In genomic region chr1:111227875-111228747, GRCh38 we compare ENCODE assay signal across 1 cellular context.
TF ChIP-seq lines count a peak whose summit lies in the region.

No MANE protein-coding gene starts in this region.

TF ChIP-seq in HepG2, 621 proteins besides CTCF, POLR2A, EP300 and RAD21 (continued from another document and continues in another):
- TF ChIP-seq, protein P1, sequence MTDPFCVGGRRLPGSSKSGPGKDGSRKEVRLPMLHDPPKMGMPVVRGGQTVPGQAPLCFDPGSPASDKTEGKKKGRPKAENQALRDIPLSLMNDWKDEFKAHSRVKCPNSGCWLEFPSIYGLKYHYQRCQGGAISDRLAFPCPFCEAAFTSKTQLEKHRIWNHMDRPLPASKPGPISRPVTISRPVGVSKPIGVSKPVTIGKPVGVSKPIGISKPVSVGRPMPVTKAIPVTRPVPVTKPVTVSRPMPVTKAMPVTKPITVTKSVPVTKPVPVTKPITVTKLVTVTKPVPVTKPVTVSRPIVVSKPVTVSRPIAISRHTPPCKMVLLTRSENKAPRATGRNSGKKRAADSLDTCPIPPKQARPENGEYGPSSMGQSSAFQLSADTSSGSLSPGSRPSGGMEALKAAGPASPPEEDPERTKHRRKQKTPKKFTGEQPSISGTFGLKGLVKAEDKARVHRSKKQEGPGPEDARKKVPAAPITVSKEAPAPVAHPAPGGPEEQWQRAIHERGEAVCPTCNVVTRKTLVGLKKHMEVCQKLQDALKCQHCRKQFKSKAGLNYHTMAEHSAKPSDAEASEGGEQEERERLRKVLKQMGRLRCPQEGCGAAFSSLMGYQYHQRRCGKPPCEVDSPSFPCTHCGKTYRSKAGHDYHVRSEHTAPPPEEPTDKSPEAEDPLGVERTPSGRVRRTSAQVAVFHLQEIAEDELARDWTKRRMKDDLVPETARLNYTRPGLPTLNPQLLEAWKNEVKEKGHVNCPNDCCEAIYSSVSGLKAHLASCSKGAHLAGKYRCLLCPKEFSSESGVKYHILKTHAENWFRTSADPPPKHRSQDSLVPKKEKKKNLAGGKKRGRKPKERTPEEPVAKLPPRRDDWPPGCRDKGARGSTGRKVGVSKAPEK (CRISPR knock-in tag; IDR thresholded peaks at IDR 0.05; ENCODE audit: borderline replicate concordance): no peak
- TF ChIP-seq ZNF350 (CRISPR knock-in tag; IDR thresholded peaks at IDR 0.05; ENCODE audit: borderline replicate concordance, low read depth) (peak; percentile 38; the same call in 1 of the 2 replicates), FOXK1 (CRISPR knock-in tag; IDR thresholded peaks at IDR 0.05; ENCODE audit: borderline replicate concordance, low read depth) (peak; percentile 4; the same call in 1 of the 2 replicates), ZNF674 (CRISPR knock-in tag; IDR thresholded peaks at IDR 0.05; ENCODE audit: low read depth) (no peak), ZNF713 (CRISPR knock-in tag; IDR thresholded peaks at IDR 0.05) (no peak), ZNF234 (CRISPR knock-in tag; conservative IDR thresholded peaks at IDR 0.05) (no peak), PAF1 (CRISPR knock-in tag; IDR thresholded peaks at IDR 0.05) (no peak), TMF1 (CRISPR knock-in tag; IDR thresholded peaks at IDR 0.05; ENCODE audit: low read depth) (no peak), ADNP (CRISPR knock-in tag; IDR thresholded peaks at IDR 0.05) (no peak), REPIN1 (CRISPR knock-in tag; IDR thresholded peaks at IDR 0.05; ENCODE audit: borderline replicate concordance, low read depth) (no peak), NR2F1 (CRISPR knock-in tag; IDR thresholded peaks at IDR 0.05) (peak in 1 of 2 experiments; percentile 32; a peak in 1 of 4 replicates), POGZ (CRISPR knock-in tag; IDR thresholded peaks at IDR 0.05) (peak; percentile 80), MLLT10 (CRISPR knock-in tag; IDR thresholded peaks at IDR 0.05) (no peak), ZKSCAN8 (CRISPR knock-in tag; IDR thresholded peaks at IDR 0.05; ENCODE audit: borderline replicate concordance) (0 out of 2 replicates have a peak, but pooled peaks have one; percentile 4), NFATC3 (CRISPR knock-in tag; IDR thresholded peaks at IDR 0.05) (no peak), ZSCAN29 (CRISPR knock-in tag; conservative IDR thresholded peaks at IDR 0.05) (0 out of 2 replicates have a peak, but pooled peaks have one; percentile 42), POLR2AphosphoS5 (IDR thresholded peaks at IDR 0.05; ENCODE audit: low read depth, low read length) (no peak), ASH2L (IDR thresholded peaks at IDR 0.05; ENCODE audit: insufficient read length, low read depth, low read length) (peak; percentile 81), MYC (CRISPR knock-in tag; IDR thresholded peaks at IDR 0.05; ENCODE audit: borderline replicate concordance) (no peak), ZNF44 (CRISPR knock-in tag; IDR thresholded peaks at IDR 0.05) (no peak), ZNF224 (CRISPR knock-in tag; IDR thresholded peaks at IDR 0.05) (no peak), SIX1 (CRISPR knock-in tag; IDR thresholded peaks at IDR 0.05; ENCODE audit: borderline replicate concordance) (no peak), IRF2 (CRISPR knock-in tag; IDR thresholded peaks at IDR 0.05) (peak; percentile 21; the same call in 1 of the 2 replicates), JUNB (CRISPR knock-in tag; IDR thresholded peaks at IDR 0.05; ENCODE audit: borderline replicate concordance) (peak; percentile 81; the same call in 1 of the 2 replicates), MED1 (CRISPR knock-in tag; IDR thresholded peaks at IDR 0.05) (peak; percentile 68), ZNF652 (CRISPR knock-in tag; IDR thresholded peaks at IDR 0.05; ENCODE audit: borderline replicate concordance, low read depth) (no peak), KDM1A (CRISPR knock-in tag; IDR thresholded peaks at IDR 0.05) (0 out of 2 replicates have a peak, but pooled peaks have one; percentile 17), CAMTA2 (CRISPR knock-in tag; IDR thresholded peaks at IDR 0.05; ENCODE audit: borderline replicate concordance) (no peak), ZFP36L1 (CRISPR knock-in tag; IDR thresholded peaks at IDR 0.05) (0 out of 2 replicates have a peak, but pooled peaks have one; percentile 26), CREM (IDR thresholded peaks at IDR 0.05) (peak; percentile 46; the same call in 1 of the 2 replicates), CREM (CRISPR knock-in tag; IDR thresholded peaks at IDR 0.05) (no peak), HNF1A (IDR thresholded peaks at IDR 0.05; ENCODE audit: low read depth) (no peak), HNF1A (CRISPR knock-in tag; IDR thresholded peaks at IDR 0.05; ENCODE audit: borderline replicate concordance) (peak; percentile 33; the same call in 1 of the 2 replicates), ZFX (CRISPR knock-in tag; IDR thresholded peaks at IDR 0.05; ENCODE audit: low read depth) (peak; percentile 71), SAP130 (CRISPR knock-in tag; IDR thresholded peaks at IDR 0.05; ENCODE audit: low read depth) (peak; percentile 54), MAZ (IDR thresholded peaks at IDR 0.05; ENCODE audit: borderline replicate concordance, low read depth, low read length) (no peak), MAZ (CRISPR knock-in tag; IDR thresholded peaks at IDR 0.05; ENCODE audit: low read depth) (no peak), PATZ1 (CRISPR knock-in tag; IDR thresholded peaks at IDR 0.05) (peak; percentile 17; the same call in 1 of the 2 replicates), STAG1 (CRISPR knock-in tag; IDR thresholded peaks at IDR 0.05) (peak; percentile 18; the same call in 1 of the 2 replicates), ZNF501 (CRISPR knock-in tag; IDR thresholded peaks at IDR 0.05) (0 out of 2 replicates have a peak, but pooled peaks have one; percentile 7), ZFP82 (CRISPR knock-in tag; IDR thresholded peaks at IDR 0.05; ENCODE audit: borderline replicate concordance) (no peak), ZNF776 (CRISPR knock-in tag; IDR thresholded peaks at IDR 0.05) (no peak), FOSL1 (CRISPR knock-in tag; IDR thresholded peaks at IDR 0.05; ENCODE audit: borderline replicate concordance) (peak; percentile 94), ELF4 (CRISPR knock-in tag; IDR thresholded peaks at IDR 0.05; ENCODE audit: borderline replicate concordance) (no peak), ZNF24 (IDR thresholded peaks at IDR 0.05) (no peak), IKZF4 (CRISPR knock-in tag; IDR thresholded peaks at IDR 0.05; ENCODE audit: borderline replicate concordance, low read depth, not compliant biosample characterization) (no peak), ZNF781 (CRISPR knock-in tag; IDR thresholded peaks at IDR 0.05; ENCODE audit: borderline replicate concordance, not compliant biosample characterization) (no peak), KAT2B (IDR thresholded peaks at IDR 0.05; ENCODE audit: borderline replicate concordance, low read depth, low read length) (no peak), ZNF329 (CRISPR knock-in tag; IDR thresholded peaks at IDR 0.05; ENCODE audit: low read depth) (no peak), MED8 (CRISPR knock-in tag; IDR thresholded peaks at IDR 0.05; ENCODE audit: insufficient replicate concordance) (no peak), TOE1 (CRISPR knock-in tag; IDR thresholded peaks at IDR 0.05) (no peak)
- TF ChIP-seq, protein P2, sequence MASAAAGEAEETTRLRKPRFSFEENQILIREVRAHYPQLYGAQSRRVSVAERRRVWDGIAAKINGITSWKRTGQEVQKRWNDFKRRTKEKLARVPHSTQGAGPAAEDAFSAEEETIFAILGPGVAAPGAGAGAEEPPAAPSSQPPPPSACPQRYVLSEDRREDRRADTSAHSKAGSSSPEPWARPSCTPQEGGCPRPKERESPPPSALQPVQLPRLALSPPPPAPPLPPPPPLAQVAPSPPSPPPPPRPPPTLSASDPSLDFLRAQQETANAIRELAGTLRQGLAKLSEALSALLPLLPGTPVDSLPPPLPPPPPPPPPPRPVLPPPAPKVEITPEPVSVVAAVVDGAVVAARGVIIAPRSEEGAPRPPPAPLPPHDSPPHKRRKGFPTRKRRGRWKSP (CRISPR knock-in tag; IDR thresholded peaks at IDR 0.05): no peak
- TF ChIP-seq, protein P3, sequence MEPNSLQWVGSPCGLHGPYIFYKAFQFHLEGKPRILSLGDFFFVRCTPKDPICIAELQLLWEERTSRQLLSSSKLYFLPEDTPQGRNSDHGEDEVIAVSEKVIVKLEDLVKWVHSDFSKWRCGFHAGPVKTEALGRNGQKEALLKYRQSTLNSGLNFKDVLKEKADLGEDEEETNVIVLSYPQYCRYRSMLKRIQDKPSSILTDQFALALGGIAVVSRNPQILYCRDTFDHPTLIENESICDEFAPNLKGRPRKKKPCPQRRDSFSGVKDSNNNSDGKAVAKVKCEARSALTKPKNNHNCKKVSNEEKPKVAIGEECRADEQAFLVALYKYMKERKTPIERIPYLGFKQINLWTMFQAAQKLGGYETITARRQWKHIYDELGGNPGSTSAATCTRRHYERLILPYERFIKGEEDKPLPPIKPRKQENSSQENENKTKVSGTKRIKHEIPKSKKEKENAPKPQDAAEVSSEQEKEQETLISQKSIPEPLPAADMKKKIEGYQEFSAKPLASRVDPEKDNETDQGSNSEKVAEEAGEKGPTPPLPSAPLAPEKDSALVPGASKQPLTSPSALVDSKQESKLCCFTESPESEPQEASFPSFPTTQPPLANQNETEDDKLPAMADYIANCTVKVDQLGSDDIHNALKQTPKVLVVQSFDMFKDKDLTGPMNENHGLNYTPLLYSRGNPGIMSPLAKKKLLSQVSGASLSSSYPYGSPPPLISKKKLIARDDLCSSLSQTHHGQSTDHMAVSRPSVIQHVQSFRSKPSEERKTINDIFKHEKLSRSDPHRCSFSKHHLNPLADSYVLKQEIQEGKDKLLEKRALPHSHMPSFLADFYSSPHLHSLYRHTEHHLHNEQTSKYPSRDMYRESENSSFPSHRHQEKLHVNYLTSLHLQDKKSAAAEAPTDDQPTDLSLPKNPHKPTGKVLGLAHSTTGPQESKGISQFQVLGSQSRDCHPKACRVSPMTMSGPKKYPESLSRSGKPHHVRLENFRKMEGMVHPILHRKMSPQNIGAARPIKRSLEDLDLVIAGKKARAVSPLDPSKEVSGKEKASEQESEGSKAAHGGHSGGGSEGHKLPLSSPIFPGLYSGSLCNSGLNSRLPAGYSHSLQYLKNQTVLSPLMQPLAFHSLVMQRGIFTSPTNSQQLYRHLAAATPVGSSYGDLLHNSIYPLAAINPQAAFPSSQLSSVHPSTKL (CRISPR knock-in tag; IDR thresholded peaks at IDR 0.05): peak; percentile 82
- TF ChIP-seq, protein P4, sequence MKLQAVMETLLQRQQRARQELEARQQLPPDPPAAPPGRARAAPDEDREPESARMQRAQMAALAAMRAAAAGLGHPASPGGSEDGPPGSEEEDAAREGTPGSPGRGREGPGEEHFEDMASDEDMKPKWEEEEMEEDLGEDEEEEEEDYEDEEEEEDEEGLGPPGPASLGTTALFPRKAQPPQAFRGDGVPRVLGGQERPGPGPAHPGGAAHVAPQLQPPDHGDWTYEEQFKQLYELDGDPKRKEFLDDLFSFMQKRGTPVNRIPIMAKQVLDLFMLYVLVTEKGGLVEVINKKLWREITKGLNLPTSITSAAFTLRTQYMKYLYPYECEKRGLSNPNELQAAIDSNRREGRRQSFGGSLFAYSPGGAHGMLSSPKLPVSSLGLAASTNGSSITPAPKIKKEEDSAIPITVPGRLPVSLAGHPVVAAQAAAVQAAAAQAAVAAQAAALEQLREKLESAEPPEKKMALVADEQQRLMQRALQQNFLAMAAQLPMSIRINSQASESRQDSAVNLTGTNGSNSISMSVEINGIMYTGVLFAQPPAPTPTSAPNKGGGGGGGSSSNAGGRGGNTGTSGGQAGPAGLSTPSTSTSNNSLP (IDR thresholded peaks at IDR 0.05; ENCODE audit: low read depth, low read length): no peak
